17 cellular contexts compared by ENCODE assay signal in the genomic region with DNA sequence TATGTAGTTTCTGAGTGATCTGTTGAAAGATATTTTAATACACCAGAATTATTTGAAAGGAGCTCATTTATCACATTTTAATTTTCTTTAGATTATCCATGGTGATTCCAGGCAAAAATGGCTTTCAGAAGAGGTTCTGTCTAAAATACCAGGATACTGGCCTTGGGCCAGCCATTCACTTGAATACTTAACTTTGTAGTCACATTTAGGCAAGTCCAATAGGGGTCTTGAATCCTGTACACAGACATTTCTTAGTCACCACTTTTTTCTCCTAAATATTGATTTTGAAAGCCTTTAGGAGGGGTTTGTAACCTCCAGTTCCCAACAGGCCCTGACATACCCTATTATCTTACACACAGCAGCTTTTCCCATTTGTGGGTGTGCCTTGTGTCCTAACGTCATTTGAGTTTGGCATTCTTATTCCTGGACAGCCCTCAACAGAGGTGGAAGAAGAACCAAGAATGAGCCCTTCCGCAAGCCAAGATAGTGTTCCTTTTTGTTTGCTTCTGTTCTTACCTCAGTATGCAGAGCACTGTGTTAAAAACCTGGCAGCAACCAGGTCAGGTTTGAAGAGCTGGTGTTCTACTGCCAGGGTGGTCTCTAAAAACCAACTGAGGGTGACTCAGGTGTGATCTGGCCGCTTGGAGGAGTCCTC.
DNase-seq lines count a peak whose midpoint lies in the region; ATAC-seq and TF ChIP-seq lines count a peak whose summit lies in the region.
"Had no signal": no experiment of that assay in that cellular context is flagged by ENCODE, and none has a peak within 500 bp of the region (broad histone marks: within the 10 kb centered on the region; RNA-seq: fewer than 3 reads in every experiment).

No MANE protein-coding gene starts in this region.

- no peaks in the 10 kb centered on the region for H3K27me3 ChIP-seq in KMS-11 (ENCODE audit: insufficient read depth, low read depth)
- H3K27me3 ChIP-seq in brain microvascular endothelial cell (replicated peaks), result no peaks in the 10 kb centered on the region

- H3K4me2 ChIP-seq in KMS-11, result peak overlapping the region; percentile 72; the same call in 1 of the 2 replicates
- H3K4me2 ChIP-seq: neural progenitor cell had no signal

- H4K20me1 ChIP-seq in KMS-11 (ENCODE audit: insufficient read depth), result no peaks in the 10 kb centered on the region

- H3K79me2 ChIP-seq in KMS-11 (ENCODE audit: insufficient read depth, low read depth), result no peaks in the 10 kb centered on the region

- no peak overlapping the region for H3K4me3 ChIP-seq in KMS-11 (IDR thresholded peaks at IDR 0.05; ENCODE audit: insufficient read depth, low read depth, low read length)
- H3K4me3 ChIP-seq in brain microvascular endothelial cell (ENCODE audit: low read depth, low read length), result no peak overlapping the region
- H3K4me3 ChIP-seq: neural progenitor cell had no signal

- in situ Hi-C loops in brain microvascular endothelial cell (cut with HindIII; ENCODE audit: low pct_ligation_motif_present, low sequenced_read_pairs), result no loop called here

- H3K27ac ChIP-seq in KMS-11 (no peak overlapping the region), brain microvascular endothelial cell (no peak overlapping the region)
- H3K27ac ChIP-seq: neural progenitor cell had no signal

- DNase-seq in AG08396 (ENCODE audit: low spot score) (peak; percentile 16), brain microvascular endothelial cell (peak; percentile 53), iris pigment epithelial cell (ENCODE audit: low read depth) (peak; percentile 55), NCI-H187 treated with DMSO at 0.1 percent for 48 hours (lab: John Stamatoyannopoulos, UW) (no peak)
- DNase-seq: activated CD4-positive, alpha-beta T cell treated with anti-CD3 and anti-CD28 coated beads for 4 hours; activated effector memory CD4-positive, alpha-beta T cell treated with Interleukin-2 at 50 U/mL for 16 hours; CD8-positive, alpha-beta T cell; effector memory CD8-positive, alpha-beta T cell; NCI-H1048; NCI-H2107; NCI-H524 treated with DMSO at 0.1 percent for 48 hours; T-helper 9 cell had no signal

- H3K9ac ChIP-seq in KMS-11, result no peak overlapping the region
- H3K9ac ChIP-seq: neural progenitor cell had no signal

- TF ChIP-seq CTCF in KMS-11 (conservative IDR thresholded peaks at IDR 0.05; ENCODE audit: low read depth, low read length), result no peak
- TF ChIP-seq CTCF in brain microvascular endothelial cell (IDR thresholded peaks at IDR 0.05; ENCODE audit: low read depth, low read length, missing control alignments), result no peak

- ATAC-seq in HG02588 (IDR thresholded peaks at IDR 0.05; ENCODE audit: unreplicated experiment), result no peak
- ATAC-seq in HG03045 (IDR thresholded peaks at IDR 0.05; ENCODE audit: unreplicated experiment), result no peak
- ATAC-seq in HG02970 (IDR thresholded peaks at IDR 0.05; ENCODE audit: low FRiP score, unreplicated experiment), result no peak
- ATAC-seq: CD8-positive, alpha-beta T cell; effector memory CD8-positive, alpha-beta T cell had no signal

- H3K4me1 ChIP-seq in KMS-11 (ENCODE audit: low read depth, poor library complexity, severe bottlenecking), result peaks cover 48% of the 10 kb centered on the region
- H3K4me1 ChIP-seq: neural progenitor cell had no signal

- no peak overlapping the region for H2AFZ ChIP-seq in KMS-11 (ENCODE audit: low read depth)
- H2AFZ ChIP-seq: neural progenitor cell had no signal

- no peaks in the 10 kb centered on the region for H3K36me3 ChIP-seq in KMS-11 (ENCODE audit: insufficient read depth)
- no peaks in the 10 kb centered on the region for H3K36me3 ChIP-seq in brain microvascular endothelial cell (replicated peaks)
- H3K36me3 ChIP-seq: neural progenitor cell had no signal
